In genomic region chr3:185528481-185529009, GRCh38 we compare ENCODE assay signal across 23 cellular contexts. TPM values are rescaled to one million over a fixed set of nuclear protein-coding genes. Genes with fewer than 3 reads are reported as not detected.
DNase-seq lines count a peak whose midpoint lies in the region; ATAC-seq and TF ChIP-seq lines count a peak whose summit lies in the region.
"Had no signal": no experiment of that assay in that cellular context is flagged by ENCODE, and none has a peak within 500 bp of the region (broad histone marks: within the 10 kb centered on the region; RNA-seq: fewer than 3 reads in every experiment).

No MANE protein-coding gene starts in this region.

- no peaks in the 10 kb centered on the region for H3K79me2 ChIP-seq in GM23338 (replicated peaks; ENCODE audit: insufficient read depth)
- H3K79me2 ChIP-seq in MM.1S (ENCODE audit: low read length), result no peaks in the 10 kb centered on the region

- intact Hi-C loops in esophagus squamous epithelium (cut with DNase I), result no loop called here

- H3K9me2 ChIP-seq in GM23338 (ENCODE audit: insufficient read depth), result no peaks in the 10 kb centered on the region
- H3K9me2 ChIP-seq in MM.1S (replicated peaks; ENCODE audit: insufficient read depth, low read length), result no peaks in the 10 kb centered on the region

- H3K4me3 ChIP-seq in GM23338 (no peak overlapping the region), MM.1S (ENCODE audit: low read length) (no peak overlapping the region), esophagus squamous epithelium (no peak overlapping the region)
- H3K4me3 ChIP-seq: HAP-1 had no signal

- TF ChIP-seq POLR2A in esophagus squamous epithelium (IDR thresholded peaks at IDR 0.05), result no peak

- TF ChIP-seq CTCF in GM23338 (conservative IDR thresholded peaks at IDR 0.05; ENCODE audit: low read depth in 2 of 2), result no peak
- no peak for TF ChIP-seq CTCF in MM.1S (IDR thresholded peaks at IDR 0.05; ENCODE audit: low read length)
- no peak for TF ChIP-seq CTCF in esophagus squamous epithelium (IDR thresholded peaks at IDR 0.05)

- H3K27ac ChIP-seq in GM23338 (ENCODE audit: low read depth) (no peak overlapping the region), MM.1S (ENCODE audit: low read length) (no peak overlapping the region), esophagus squamous epithelium (peak overlapping the region in 3 of 4 donors; percentile 56 to 77 (median 58))
- H3K27ac ChIP-seq: RWPE1 had no signal

- WGBS in esophagus squamous epithelium, 2 donors, result 65 to 86% methylated on average over 9 of the region's 9 CpGs

- H2AFZ ChIP-seq in GM23338 (peak overlapping the region; percentile 63), MM.1S (ENCODE audit: low read length) (no peak overlapping the region)

- no peak for ATAC-seq in GM23338
- no peak for ATAC-seq in GM18907 (IDR thresholded peaks at IDR 0.05; ENCODE audit: unreplicated experiment)
- no peak for ATAC-seq in GM21367 (IDR thresholded peaks at IDR 0.05; ENCODE audit: unreplicated experiment)
- ATAC-seq: PC-3 had no signal

- H3K36me3 ChIP-seq in GM23338 (ENCODE audit: insufficient read depth), result no peaks in the 10 kb centered on the region
- H3K36me3 ChIP-seq in MM.1S (replicated peaks; ENCODE audit: insufficient read depth, low read length), result no peaks in the 10 kb centered on the region
- H3K36me3 ChIP-seq in esophagus squamous epithelium, result no peaks in the 10 kb centered on the region
- H3K36me3 ChIP-seq: HAP-1 had no signal

- no peaks in the 10 kb centered on the region for H3K4me1 Mint-ChIP-seq in GM23338
- H3K4me1 Mint-ChIP-seq: IgD-negative memory B cell had no signal

- H3F3A ChIP-seq in GM23338 (replicated peaks; ENCODE audit: low read depth), result no peaks in the 10 kb centered on the region
- H3F3A ChIP-seq in MM.1S (ENCODE audit: insufficient read depth, low read length), result no peaks in the 10 kb centered on the region

- H3K27me3 ChIP-seq in GM23338 (ENCODE audit: insufficient read depth) (no peaks in the 10 kb centered on the region), MM.1S (replicated peaks; ENCODE audit: insufficient read depth, low read length) (no peaks in the 10 kb centered on the region), esophagus squamous epithelium (peaks cover 0 to 17% (median 0%) of the 10 kb centered on the region in 4 donors)

- H3K4me1 ChIP-seq in GM23338 (ENCODE audit: insufficient read depth) (no peaks in the 10 kb centered on the region), MM.1S (ENCODE audit: low read length) (no peaks in the 10 kb centered on the region), esophagus squamous epithelium (peaks cover 0 to 13% (median 4%) of the 10 kb centered on the region in 3 donors)

- no peaks in the 10 kb centered on the region for H3K9me3 Mint-ChIP-seq in GM23338
- H3K9me3 Mint-ChIP-seq: IgD-negative memory B cell had no signal

- H4K20me1 ChIP-seq in GM23338 (replicated peaks; ENCODE audit: insufficient read depth) (no peaks in the 10 kb centered on the region; the same call in 1 of the 2 replicates), MM.1S (ENCODE audit: insufficient read depth, low read length) (no peaks in the 10 kb centered on the region)

- H3K9me3 ChIP-seq in MM.1S (replicated peaks; ENCODE audit: insufficient read depth, low read length) (no peaks in the 10 kb centered on the region), esophagus squamous epithelium (no peaks in the 10 kb centered on the region)
- H3K9me3 ChIP-seq: HAP-1 had no signal

- no peaks in the 10 kb centered on the region for H3K36me3 Mint-ChIP-seq in GM23338 (ENCODE audit: low read depth)

- DNase-seq in GM23338 (ENCODE audit: low spot score) (no peak), MM.1S (peak; percentile 39), SW480 (ENCODE audit: low spot score) (peak; percentile 49), esophagus squamous epithelium (lab: John Stamatoyannopoulos, UW) (no peak), NCI-H446 treated with DMSO at 0.1 percent for 48 hours (lab: John Stamatoyannopoulos, UW) (no peak)
- no peak for DNase-seq in stimulated activated CD4-positive, alpha-beta T cell treated with anti-CD3 and anti-CD28 coated beads, Interleukin-4, amount 100 ng/mL, for 4 hours
- DNase-seq: DMS153, DND-41, MV-4-11, NCI-H1105 treated with DMSO at 0.1 percent for 48 hours, NCI-H146, NCI-H1930, NCI-H510A, NCI-H748 treated with DMSO at 0.1 percent for 48 hours, PC-3, SHP77 had no signal

- H3K9ac ChIP-seq in MM.1S (ENCODE audit: low read length), result no peak overlapping the region

- H3K4me3 Mint-ChIP-seq in GM23338, result no peak overlapping the region
- H3K4me3 Mint-ChIP-seq: IgD-negative memory B cell had no signal

- H3K4me2 ChIP-seq in GM23338 (no peak overlapping the region), MM.1S (ENCODE audit: low read depth, low read length) (no peak overlapping the region)

- H3K27ac Mint-ChIP-seq in GM23338, result no peak overlapping the region
- H3K27ac Mint-ChIP-seq: IgD-negative memory B cell had no signal

- no peaks in the 10 kb centered on the region for H3K27me3 Mint-ChIP-seq in GM23338 (ENCODE audit: insufficient read depth, low read depth, poor library complexity)

TF ChIP-seq in GM23338, 12 proteins besides CTCF, POLR2A, EP300 and RAD21 (continues in another document):
- TF ChIP-seq JUNB (IDR thresholded peaks at IDR 0.05; ENCODE audit: unreplicated experiment) (no peak), CREB1 (CRISPR knock-in tag; IDR thresholded peaks at IDR 0.05; ENCODE audit: low read depth) (no peak), ZNF331 (CRISPR knock-in tag; IDR thresholded peaks at IDR 0.05; ENCODE audit: low read depth) (no peak), NANOG (IDR thresholded peaks at IDR 0.05; ENCODE audit: borderline replicate concordance) (no peak), ZNF114 (CRISPR knock-in tag; IDR thresholded peaks at IDR 0.05) (no peak), EZH2 (IDR thresholded peaks at IDR 0.05; ENCODE audit: low read depth, unreplicated experiment) (no peak), POLR2AphosphoS5 (IDR thresholded peaks at IDR 0.05; ENCODE audit: low read depth) (no peak), STAT1 (IDR thresholded peaks at IDR 0.05; ENCODE audit: unreplicated experiment) (no peak)
- TF ChIP-seq, protein P1, sequence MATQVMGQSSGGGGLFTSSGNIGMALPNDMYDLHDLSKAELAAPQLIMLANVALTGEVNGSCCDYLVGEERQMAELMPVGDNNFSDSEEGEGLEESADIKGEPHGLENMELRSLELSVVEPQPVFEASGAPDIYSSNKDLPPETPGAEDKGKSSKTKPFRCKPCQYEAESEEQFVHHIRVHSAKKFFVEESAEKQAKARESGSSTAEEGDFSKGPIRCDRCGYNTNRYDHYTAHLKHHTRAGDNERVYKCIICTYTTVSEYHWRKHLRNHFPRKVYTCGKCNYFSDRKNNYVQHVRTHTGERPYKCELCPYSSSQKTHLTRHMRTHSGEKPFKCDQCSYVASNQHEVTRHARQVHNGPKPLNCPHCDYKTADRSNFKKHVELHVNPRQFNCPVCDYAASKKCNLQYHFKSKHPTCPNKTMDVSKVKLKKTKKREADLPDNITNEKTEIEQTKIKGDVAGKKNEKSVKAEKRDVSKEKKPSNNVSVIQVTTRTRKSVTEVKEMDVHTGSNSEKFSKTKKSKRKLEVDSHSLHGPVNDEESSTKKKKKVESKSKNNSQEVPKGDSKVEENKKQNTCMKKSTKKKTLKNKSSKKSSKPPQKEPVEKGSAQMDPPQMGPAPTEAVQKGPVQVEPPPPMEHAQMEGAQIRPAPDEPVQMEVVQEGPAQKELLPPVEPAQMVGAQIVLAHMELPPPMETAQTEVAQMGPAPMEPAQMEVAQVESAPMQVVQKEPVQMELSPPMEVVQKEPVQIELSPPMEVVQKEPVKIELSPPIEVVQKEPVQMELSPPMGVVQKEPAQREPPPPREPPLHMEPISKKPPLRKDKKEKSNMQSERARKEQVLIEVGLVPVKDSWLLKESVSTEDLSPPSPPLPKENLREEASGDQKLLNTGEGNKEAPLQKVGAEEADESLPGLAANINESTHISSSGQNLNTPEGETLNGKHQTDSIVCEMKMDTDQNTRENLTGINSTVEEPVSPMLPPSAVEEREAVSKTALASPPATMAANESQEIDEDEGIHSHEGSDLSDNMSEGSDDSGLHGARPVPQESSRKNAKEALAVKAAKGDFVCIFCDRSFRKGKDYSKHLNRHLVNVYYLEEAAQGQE (IDR thresholded peaks at IDR 0.05; ENCODE audit: unreplicated experiment), result no peak

RNA-seq across cellular contexts. Expression of gene LIPH, which starts 23.8 kb away (rescaled TPM):
- 0.03 and 0.16 TPM in 2 replicates for total RNA-seq in GM23338 (2014; rRNA removed; shearing (Covaris generic))
- 0.16 and 0.31 TPM in 2 replicates for polyA plus RNA-seq in GM23338 (2016; fragmentation: Nextera tagmentation; extraction: Ambion mirVana)
- 10 to 100 TPM in 3 of 4 donors, 1 to 10 TPM in 1; 5.7 to 11.3 (median 10.8) TPM for total RNA-seq in esophagus squamous epithelium
- total RNA-seq: SK-MEL-5; T-helper 1 cell treated with Interleukin-12 subunit alpha and Interleukin-12 subunit beta and Interleukin-4 antibody, amounts not matched to agents 30 ng/mL and 1 ng/mL, for 36 hours had no signal
- polyA plus RNA-seq: IgD-negative memory B cell had no signal

RNA-seq across cellular contexts. Expression of gene TMEM41A, which starts 29.7 kb away (rescaled TPM):
- total RNA-seq in GM23338 (2014; rRNA removed; shearing (Covaris generic)), result 12.4 and 13.7 TPM in 2 replicates
- polyA plus RNA-seq in GM23338 (2016; fragmentation: Nextera tagmentation; extraction: Ambion mirVana), result 15.9 and 16.1 TPM in 2 replicates
- 10 to 100 TPM; 15.6 to 25.9 (median 20.3) TPM for total RNA-seq in esophagus squamous epithelium

RNA-seq across cellular contexts. Expression of gene SENP2, which starts 57.5 kb away (rescaled TPM):
- 80.3 and 119 TPM in 2 replicates for total RNA-seq in GM23338 (2014; rRNA removed; shearing (Covaris generic))
- 25.1 and 29.2 TPM in 2 replicates for polyA plus RNA-seq in GM23338 (2016; fragmentation: Nextera tagmentation; extraction: Ambion mirVana)
- 10 to 100 TPM in 3 of 4 donors, 1 to 10 TPM in 1; 9.6 to 33.2 (median 20.1) TPM for total RNA-seq in esophagus squamous epithelium

Comparison
In these comparisons a context has a peak if more than half of its experiments do, and no peak if none do; other contexts are left out.
1. DNase-seq: peak in MM.1S (single experiment) and SW480 (single experiment); none in GM23338 (single experiment), esophagus squamous epithelium (single experiment), stimulated activated CD4-positive, alpha-beta T cell treated with anti-CD3 and anti-CD28 coated beads, Interleukin-4, amount 100 ng/mL, for 4 hours (0 of 2) and NCI-H446 treated with DMSO at 0.1 percent for 48 hours (single experiment).
2. H3K27ac ChIP-seq: peak in esophagus squamous epithelium (3 of 4); none in GM23338 (single experiment) and MM.1S (single experiment).